In genomic region chr6:15574497-15574896, GRCh38 we compare ENCODE assay signal across 20 cellular contexts.
"Had no signal": no experiment of that assay in that cellular context is flagged by ENCODE, and none has a peak within 500 bp of the region (broad histone marks: within the 10 kb centered on the region; RNA-seq: fewer than 3 reads in every experiment).

No MANE protein-coding gene starts in this region.

- H3K27ac ChIP-seq: esophagus muscularis mucosa, foreskin keratinocyte, pancreas, psoas muscle, right atrium auricular region, transverse colon, VCaP had no signal

- DNase-seq: activated CD4-positive, alpha-beta memory T cell treated with anti-CD3 and anti-CD28 coated beads for 36 hours; activated CD4-positive, alpha-beta T cell treated with anti-CD3 and anti-CD28 coated beads for 4 hours; activated CD8-positive, alpha-beta memory T cell treated with anti-CD3 and anti-CD28 coated beads, Interleukin-2, amount 50 U/mL, for 48 hours; activated gamma-delta T cell treated with Interleukin-2 at 50 U/mL for 16 hours; activated naive CD4-positive, alpha-beta T cell treated with anti-CD3 and anti-CD28 coated beads, Interleukin-2, amount 50 U/mL, for 16 hours; activated T-cell treated with anti-CD3 and anti-CD28 coated beads, Interleukin-2, amount 50 U/mL, for 24 hours; amniotic stem cell; endodermal cell; foreskin keratinocyte; heart right ventricle; mucosa of descending colon; nucleus accumbens; pancreas; psoas muscle; stimulated activated naive CD4-positive, alpha-beta T cell treated with Interleukin-2 at 50 U/mL for 16 hours; transverse colon had no signal

- H3K4me3 ChIP-seq: esophagus muscularis mucosa, heart right ventricle, mucosa of descending colon, pancreas, psoas muscle, right atrium auricular region, transverse colon had no signal

- H3K27ac Mint-ChIP-seq: activated CD4-positive, alpha-beta memory T cell treated with anti-CD3 and anti-CD28 coated beads for 36 hours; activated T-cell treated with anti-CD3 and anti-CD28 coated beads, Interleukin-2, amount 50 U/mL, for 24 hours; endodermal cell; memory B cell had no signal

- H3K9me3 ChIP-seq: esophagus muscularis mucosa, mucosa of descending colon, pancreas, psoas muscle, right atrium auricular region, transverse colon had no signal

- H3K9me3 Mint-ChIP-seq: activated CD4-positive, alpha-beta memory T cell treated with anti-CD3 and anti-CD28 coated beads for 36 hours; activated T-cell treated with anti-CD3 and anti-CD28 coated beads, Interleukin-2, amount 50 U/mL, for 24 hours; endodermal cell; memory B cell had no signal

- ATAC-seq: foreskin keratinocyte, heart right ventricle, mucosa of descending colon, pancreas, psoas muscle had no signal

- H3K36me3 ChIP-seq: esophagus muscularis mucosa, pancreas, right atrium auricular region, transverse colon had no signal

- H3K27me3 ChIP-seq: esophagus muscularis mucosa, foreskin keratinocyte, heart right ventricle, pancreas, right atrium auricular region, transverse colon had no signal

- H3K4me1 ChIP-seq: foreskin keratinocyte, pancreas, psoas muscle had no signal

- FAIRE-seq: pancreas had no signal

- H3K27me3 Mint-ChIP-seq: activated CD4-positive, alpha-beta memory T cell treated with anti-CD3 and anti-CD28 coated beads for 36 hours; activated T-cell treated with anti-CD3 and anti-CD28 coated beads, Interleukin-2, amount 50 U/mL, for 24 hours; memory B cell had no signal

- H3K4me3 Mint-ChIP-seq: activated CD4-positive, alpha-beta memory T cell treated with anti-CD3 and anti-CD28 coated beads for 36 hours; activated T-cell treated with anti-CD3 and anti-CD28 coated beads, Interleukin-2, amount 50 U/mL, for 24 hours; endodermal cell; memory B cell had no signal
